In the genomic region with DNA sequence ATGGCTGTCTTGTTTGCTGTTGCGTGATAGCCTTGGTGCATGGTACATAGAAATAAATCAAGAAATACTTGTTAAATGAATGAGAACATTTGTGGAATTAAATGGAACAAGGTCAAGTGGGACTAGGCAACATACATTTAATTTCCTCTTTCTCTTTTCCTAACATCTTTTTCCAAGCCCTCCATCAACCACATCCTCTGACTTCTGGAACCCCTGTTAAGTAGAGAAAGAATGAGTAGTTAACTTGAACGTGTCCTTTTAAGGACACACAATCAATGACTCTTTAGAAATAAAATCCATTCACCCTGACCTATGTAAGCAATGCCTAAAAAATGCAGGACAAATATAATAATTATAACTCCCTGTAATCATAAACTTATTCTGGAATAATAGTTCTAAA, we compare ENCODE assay signal across 26 cellular contexts. TPM values are rescaled to one million over a fixed set of nuclear protein-coding genes. Genes with fewer than 3 reads are reported as not detected.
"Had no signal": no experiment of that assay in that cellular context is flagged by ENCODE, and none has a peak within 500 bp of the region (broad histone marks: within the 10 kb centered on the region; RNA-seq: fewer than 3 reads in every experiment).

No MANE protein-coding gene starts in this region.

- H3K4me3 Mint-ChIP-seq: activated CD4-positive, alpha-beta memory T cell treated with anti-CD3 and anti-CD28 coated beads, Interleukin-2, amount 10 ng/mL, durations not matched to agents 7 days and 5 days; activated CD4-positive, alpha-beta T cell treated with anti-CD3 and anti-CD28 coated beads for 36 hours; activated naive CD4-positive, alpha-beta T cell treated with anti-CD3 and anti-CD28 coated beads, Interleukin-2, amount 50 U/mL, for 24 hours; activated T-helper 1 cell treated with anti-CD3 and anti-CD28 coated beads, Interleukin-12 subunit alpha, Interleukin-12 subunit beta, Interleukin-2, Interleukin-4 antibody, amounts not matched to agents 30 ng/mL and 10 ng/mL and 1 ng/mL, durations not matched to agents 14 hours and 24 hours and 36 hours; T-cell had no signal

- H3K27ac Mint-ChIP-seq: activated CD4-positive, alpha-beta memory T cell treated with anti-CD3 and anti-CD28 coated beads, Interleukin-2, amount 10 ng/mL, durations not matched to agents 7 days and 5 days; activated CD4-positive, alpha-beta T cell treated with anti-CD3 and anti-CD28 coated beads for 36 hours; activated naive CD4-positive, alpha-beta T cell treated with anti-CD3 and anti-CD28 coated beads, Interleukin-2, amount 50 U/mL, for 24 hours; activated T-helper 1 cell treated with anti-CD3 and anti-CD28 coated beads, Interleukin-12 subunit alpha, Interleukin-12 subunit beta, Interleukin-2, Interleukin-4 antibody, amounts not matched to agents 30 ng/mL and 10 ng/mL and 1 ng/mL, durations not matched to agents 14 hours and 24 hours and 36 hours; T-cell had no signal

- H3K9me3 ChIP-seq: body of pancreas had no signal

- DNase-seq: activated CD4-positive, alpha-beta memory T cell treated with anti-CD3 and anti-CD28 coated beads, Interleukin-2, amount 10 ng/mL, durations not matched to agents 7 days and 5 days; activated CD4-positive, alpha-beta T cell treated with anti-CD3 and anti-CD28 coated beads for 36 hours; activated CD4-positive, alpha-beta T cell treated with anti-CD3 and anti-CD28 coated beads, Interleukin-2, amount 50 U/mL, for 1 hour; activated CD8-positive, alpha-beta memory T cell treated with anti-CD3 and anti-CD28 coated beads, Interleukin-2, amount 50 U/mL, for 4 hours; activated effector memory CD4-positive, alpha-beta T cell treated with Interleukin-2 at 50 U/mL for 16 hours; activated naive CD4-positive, alpha-beta T cell; activated T-cell treated with anti-CD3 and anti-CD28 coated beads, Interleukin-2, amount 50 U/mL, for 1 hour; aorta; body of pancreas; central memory CD4-positive, alpha-beta T cell; MM.1S; NCI-H1105; NCI-H1436 treated with DMSO at 0.1 percent for 48 hours; NCI-H187; NCI-H2081; NCI-H510A treated with DMSO at 0.1 percent for 48 hours; NCI-H69; PC-9; SIG-M5; T-cell had no signal

- ATAC-seq: activated CD4-positive, alpha-beta T cell treated with anti-CD3 and anti-CD28 coated beads for 36 hours; body of pancreas; T-cell had no signal

- H3K36me3 Mint-ChIP-seq: activated naive CD4-positive, alpha-beta T cell treated with anti-CD3 and anti-CD28 coated beads, Interleukin-2, amount 50 U/mL, for 24 hours; T-cell had no signal

- H3K27me3 Mint-ChIP-seq: activated CD4-positive, alpha-beta memory T cell treated with anti-CD3 and anti-CD28 coated beads, Interleukin-2, amount 10 ng/mL, durations not matched to agents 7 days and 5 days; activated CD4-positive, alpha-beta T cell treated with anti-CD3 and anti-CD28 coated beads for 36 hours; activated naive CD4-positive, alpha-beta T cell treated with anti-CD3 and anti-CD28 coated beads, Interleukin-2, amount 50 U/mL, for 24 hours had no signal

RNA-seq across cellular contexts. Expression of gene C5orf52, which starts 42.7 kb away (rescaled TPM):
- total RNA-seq: activated CD4-positive, alpha-beta memory T cell treated with anti-CD3 and anti-CD28 coated beads, Interleukin-2, amount 10 ng/mL, durations not matched to agents 7 days and 5 days; activated CD4-positive, alpha-beta T cell treated with anti-CD3 and anti-CD28 coated beads for 36 hours; activated CD8-positive, alpha-beta memory T cell treated with anti-CD3 and anti-CD28 coated beads for 36 hours; aorta; body of pancreas; bronchial epithelial cell; chondrocyte; PC-9; T-cell; T-helper 2 cell treated with Interferon-gamma antibody and Interleukin-4, amounts not matched to agents 100 ng/mL and 5 ng/mL, for 36 hours had no signal
- polyA plus RNA-seq: aorta had no signal
